ENCODE assay signal across 22 cellular contexts in the genomic region with DNA sequence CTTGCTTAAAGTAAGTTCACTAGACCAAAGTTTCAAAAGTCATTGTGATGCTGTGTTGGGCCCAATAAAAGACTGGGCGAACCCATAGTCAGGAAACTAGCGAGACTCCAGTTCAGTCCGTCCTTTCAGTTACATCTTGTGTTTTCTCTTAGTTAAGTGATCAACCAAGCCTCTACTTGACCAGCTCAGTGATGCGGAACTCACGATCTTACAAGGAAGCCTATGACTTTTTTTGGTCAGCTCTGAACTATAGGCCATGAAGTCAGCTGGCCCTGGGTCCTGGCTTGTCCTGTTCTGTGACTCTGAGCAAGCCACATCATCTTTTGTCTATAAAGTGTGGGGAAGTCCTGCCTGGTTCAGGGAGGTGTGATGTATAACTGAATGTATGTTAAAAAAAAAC.
"Had no signal": no experiment of that assay in that cellular context is flagged by ENCODE, and none has a peak within 500 bp of the region (broad histone marks: within the 10 kb centered on the region; RNA-seq: fewer than 3 reads in every experiment).

No MANE protein-coding gene starts in this region.

- H3K9me3 Mint-ChIP-seq: memory B cell; naive B cell; stimulated activated effector memory CD8-positive, alpha-beta T cell treated with anti-CD3 and anti-CD28 coated beads, Interleukin-12 subunit alpha, Interleukin-12 subunit beta, amount 100 ng/mL, for 72 hours had no signal

- DNase-seq: colonic mucosa; dermis blood vessel endothelial cell; gastrocnemius medialis; glutamatergic neuron; islet precursor cell; left cardiac atrium; left ventricle myocardium inferior; lower lobe of right lung; midbrain; naive B cell; nephron progenitor cell; sigmoid colon; small intestine; stimulated activated CD4-positive, alpha-beta T cell treated with anti-CD3 and anti-CD28 coated beads, Interleukin-2, amount 100 ng/mL, for 48 hours; stimulated activated naive CD8-positive, alpha-beta T cell treated with anti-CD3 and anti-CD28 coated beads, Interleukin-15, Interleukin-2, amounts not matched to agents 100 U/mL and 50 U/mL, for 24 hours; thyroid gland had no signal

- H3K9me3 ChIP-seq: colonic mucosa, esophagus muscularis mucosa, gastrocnemius medialis, left ventricle myocardium inferior, lower lobe of right lung, right atrium auricular region, sigmoid colon, suprapubic skin, thyroid gland had no signal

- H3K4me3 ChIP-seq: colonic mucosa, esophagus muscularis mucosa, gastrocnemius medialis, left ventricle myocardium inferior, lower lobe of right lung, right atrium auricular region, sigmoid colon, suprapubic skin, thyroid gland had no signal

- H3K36me3 Mint-ChIP-seq: memory B cell; naive B cell; stimulated activated effector memory CD8-positive, alpha-beta T cell treated with anti-CD3 and anti-CD28 coated beads, Interleukin-12 subunit alpha, Interleukin-12 subunit beta, amount 100 ng/mL, for 72 hours; type B pancreatic cell had no signal

- H3K36me3 ChIP-seq: colonic mucosa, esophagus muscularis mucosa, gastrocnemius medialis, left ventricle myocardium inferior, lower lobe of right lung, right atrium auricular region, sigmoid colon, suprapubic skin, thyroid gland had no signal

- H3K4me1 ChIP-seq: colonic mucosa, esophagus muscularis mucosa, gastrocnemius medialis, left ventricle myocardium inferior, lower lobe of right lung, right atrium auricular region, sigmoid colon, suprapubic skin, thyroid gland had no signal

- H3K4me1 Mint-ChIP-seq: memory B cell; naive B cell; stimulated activated effector memory CD8-positive, alpha-beta T cell treated with anti-CD3 and anti-CD28 coated beads, Interleukin-12 subunit alpha, Interleukin-12 subunit beta, amount 100 ng/mL, for 72 hours had no signal

- H3K27ac ChIP-seq: colonic mucosa, esophagus muscularis mucosa, gastrocnemius medialis, left ventricle myocardium inferior, lower lobe of right lung, right atrium auricular region, sigmoid colon, suprapubic skin, thyroid gland had no signal

- H3K27me3 ChIP-seq: colonic mucosa, gastrocnemius medialis, right atrium auricular region, thyroid gland had no signal

- H3K27ac Mint-ChIP-seq: memory B cell; nephron progenitor cell; stimulated activated effector memory CD8-positive, alpha-beta T cell treated with anti-CD3 and anti-CD28 coated beads, Interleukin-12 subunit alpha, Interleukin-12 subunit beta, amount 100 ng/mL, for 72 hours; type B pancreatic cell had no signal

- H3K4me3 Mint-ChIP-seq: memory B cell; naive B cell; nephron progenitor cell; stimulated activated effector memory CD8-positive, alpha-beta T cell treated with anti-CD3 and anti-CD28 coated beads, Interleukin-12 subunit alpha, Interleukin-12 subunit beta, amount 100 ng/mL, for 72 hours; type B pancreatic cell had no signal
